ENCODE assay signal across 1 cellular context in genomic region chrX:37989304-37989703, GRCh38.
TF ChIP-seq lines count a peak whose summit lies in the region.

No MANE protein-coding gene starts in this region.

TF ChIP-seq in WTC11, 78 proteins besides CTCF, POLR2A, EP300 and RAD21 (continued from another document):
- TF ChIP-seq FOXP4 (CRISPR knock-in tag; IDR thresholded peaks at IDR 0.05) (no peak), MXD4 (CRISPR knock-in tag; IDR thresholded peaks at IDR 0.05; ENCODE audit: borderline replicate concordance) (no peak)
